16 cellular contexts compared by ENCODE assay signal in the genomic region with DNA sequence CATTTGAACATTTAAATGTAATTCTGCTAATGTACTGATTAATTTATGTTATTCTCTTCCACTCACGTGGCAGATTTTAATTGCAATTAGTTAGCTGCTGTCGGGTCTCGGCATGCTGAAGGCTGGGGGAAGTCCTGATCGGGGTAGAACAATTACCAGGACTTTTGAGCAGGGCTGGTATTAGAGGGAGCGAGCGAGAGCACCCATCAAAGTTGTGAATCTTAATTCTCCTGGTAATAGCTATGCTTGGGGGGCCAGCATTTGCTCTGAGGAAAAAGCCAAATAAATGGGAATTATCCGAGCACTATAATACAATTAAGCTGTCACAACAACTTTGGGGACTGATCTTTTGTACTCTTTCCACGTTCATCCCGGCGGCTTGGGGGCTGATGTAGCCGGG.
A peak's percentile ranks its signal among the peaks of the same experiment; 100 is the strongest.
DNase-seq lines count a peak whose midpoint lies in the region; ATAC-seq, FAIRE-seq and TF ChIP-seq lines count a peak whose summit lies in the region.
"Had no signal": no experiment of that assay in that cellular context is flagged by ENCODE, and none has a peak within 500 bp of the region (broad histone marks: within the 10 kb centered on the region; RNA-seq: fewer than 3 reads in every experiment).

No MANE protein-coding gene starts in this region.

- no peaks in the 10 kb centered on the region for H3K27me3 ChIP-seq in neural progenitor cell
- no peaks in the 10 kb centered on the region for H3K27me3 ChIP-seq in pancreas
- H3K27me3 ChIP-seq: BLaER1 treated with 17β-estradiol and CSF1 and Interleukin-3, amounts not matched to agents 10 nM and 100 nM had no signal

- H3K4me1 Mint-ChIP-seq in brain (peaks cover 62% of the 10 kb centered on the region), neural progenitor cell (peaks cover 50% of the 10 kb centered on the region)
- H3K4me1 Mint-ChIP-seq: B cell had no signal

- H3K27ac ChIP-seq in neural progenitor cell (no peak overlapping the region), pancreas (no peak overlapping the region)
- H3K27ac ChIP-seq: BLaER1 treated with 17β-estradiol and CSF1 and Interleukin-3, amounts not matched to agents 10 nM and 100 nM had no signal

- FAIRE-seq in pancreas (lab: Jason Lieb, UNC), result no peak
- FAIRE-seq: GM12878 had no signal

- intact Hi-C loops in pancreas (cut with DNase I), result no loop called here

- no peaks in the 10 kb centered on the region for H4K20me1 ChIP-seq in neural progenitor cell (ENCODE audit: low read depth)
- H4K20me1 ChIP-seq: BLaER1 treated with 17β-estradiol and CSF1 and Interleukin-3, amounts not matched to agents 10 nM and 100 nM had no signal

- H3K36me3 Mint-ChIP-seq in brain (no peaks in the 10 kb centered on the region), neural progenitor cell (no peaks in the 10 kb centered on the region)
- H3K36me3 Mint-ChIP-seq: CD8-positive, alpha-beta T cell had no signal

- peaks cover 47% of the 10 kb centered on the region for H3K4me1 ChIP-seq in neural progenitor cell
- no peaks in the 10 kb centered on the region for H3K4me1 ChIP-seq in pancreas
- H3K4me1 ChIP-seq: BLaER1 treated with 17β-estradiol and CSF1 and Interleukin-3, amounts not matched to agents 10 nM and 100 nM had no signal

- peak overlapping the region; percentile 11 for H2AFZ ChIP-seq in neural progenitor cell (replicated peaks)

- H3K4me3 Mint-ChIP-seq in brain, result peak overlapping the region; percentile 17 to 77 (median 63)
- no peak overlapping the region for H3K4me3 Mint-ChIP-seq in neural progenitor cell
- H3K4me3 Mint-ChIP-seq: B cell; CD8-positive, alpha-beta T cell had no signal

- peaks cover 56% of the 10 kb centered on the region for H3K27me3 Mint-ChIP-seq in brain
- H3K27me3 Mint-ChIP-seq in neural progenitor cell (ENCODE audit: insufficient read depth, low read depth), result peaks cover 2% of the 10 kb centered on the region

- H3K36me3 ChIP-seq in neural progenitor cell, result no peaks in the 10 kb centered on the region
- no peaks in the 10 kb centered on the region for H3K36me3 ChIP-seq in pancreas
- H3K36me3 ChIP-seq: BLaER1 treated with 17β-estradiol and CSF1 and Interleukin-3, amounts not matched to agents 10 nM and 100 nM had no signal

- H3K27ac Mint-ChIP-seq in brain, result peak overlapping the region in 4 of 5 experiments; percentile 47 to 93 (median 64)
- H3K27ac Mint-ChIP-seq in neural progenitor cell, result no peak overlapping the region
- H3K27ac Mint-ChIP-seq: B cell; CD8-positive, alpha-beta T cell had no signal

- ATAC-seq in GM21723 (IDR thresholded peaks at IDR 0.05; ENCODE audit: unreplicated experiment) (no peak), pancreas (no peak)
- ATAC-seq: CD8-positive, alpha-beta T cell; GM12878 had no signal

- H3K9me3 ChIP-seq in neural progenitor cell (ENCODE audit: low read depth) (no peaks in the 10 kb centered on the region), pancreas (no peaks in the 10 kb centered on the region)
- H3K9me3 ChIP-seq: BLaER1 treated with 17β-estradiol and CSF1 and Interleukin-3, amounts not matched to agents 10 nM and 100 nM had no signal

- H3F3A ChIP-seq in neural progenitor cell (ENCODE audit: low read depth), result peaks cover 19% of the 10 kb centered on the region

- DNase-seq in SKM-1 treated with dmso at 0.1 percent for 144 hours (lab: John Stamatoyannopoulos, UW; ENCODE audit: unreplicated experiment), result peak; percentile 42
- DNase-seq in SKM-1 (lab: John Stamatoyannopoulos, UW; ENCODE audit: unreplicated experiment), result no peak
- DNase-seq in neural progenitor cell (ENCODE audit: low spot score), result no peak
- no peak for DNase-seq in pancreas
- no peak for DNase-seq in OCI-M2 (lab: John Stamatoyannopoulos, UW; ENCODE audit: unreplicated experiment)
- DNase-seq: Calu3; CD8-positive, alpha-beta T cell; DMS53; DND-41; EL; HCEC 1CT had no signal

- no peak overlapping the region for H3K4me2 ChIP-seq in neural progenitor cell
- H3K4me2 ChIP-seq: BLaER1 treated with 17β-estradiol and CSF1 and Interleukin-3, amounts not matched to agents 10 nM and 100 nM had no signal

- WGBS in pancreas, 2 donors, result 76 to 77% methylated on average over 11 of the region's 11 CpGs

- no peak overlapping the region for H3K9ac ChIP-seq in neural progenitor cell
- H3K9ac ChIP-seq: BLaER1 treated with 17β-estradiol and CSF1 and Interleukin-3, amounts not matched to agents 10 nM and 100 nM had no signal

- H3K9me3 Mint-ChIP-seq in brain (peaks cover 0 to 5% (median 0%) of the 10 kb centered on the region in 5 experiments), neural progenitor cell (no peaks in the 10 kb centered on the region)
- H3K9me3 Mint-ChIP-seq: CD8-positive, alpha-beta T cell had no signal

- TF ChIP-seq CTCF in brain (conservative IDR thresholded peaks at IDR 0.05), result no peak
- no peak for TF ChIP-seq CTCF in neural progenitor cell (IDR thresholded peaks at IDR 0.05)
- no peak for TF ChIP-seq CTCF in pancreas (IDR thresholded peaks at IDR 0.05)

- H3K4me3 ChIP-seq in neural progenitor cell, result no peak overlapping the region
- H3K4me3 ChIP-seq in pancreas, result no peak overlapping the region
- H3K4me3 ChIP-seq: BLaER1 treated with 17β-estradiol and CSF1 and Interleukin-3, amounts not matched to agents 10 nM and 100 nM; GM12878 had no signal

- H3K79me2 ChIP-seq in neural progenitor cell (ENCODE audit: low read depth), result no peaks in the 10 kb centered on the region
